17 cellular contexts compared by ENCODE assay signal in the genomic region with DNA sequence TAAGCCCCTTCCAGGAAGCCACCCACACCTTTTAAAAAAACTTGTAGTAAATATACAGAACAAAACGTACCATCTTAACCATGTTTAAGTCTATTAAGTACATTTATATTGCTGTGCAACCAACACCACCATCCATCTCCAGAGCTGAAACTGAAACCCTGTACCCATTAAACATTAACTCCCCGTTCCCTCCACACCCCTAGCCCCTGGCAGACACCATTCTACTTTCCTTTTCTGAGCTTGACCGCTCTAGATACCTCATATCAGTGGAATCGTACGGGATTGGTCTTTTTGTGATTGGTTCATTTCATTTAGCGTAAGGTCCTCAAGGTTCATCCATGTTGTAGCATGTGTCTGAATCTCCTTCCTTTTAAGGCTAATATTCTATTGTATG. TPM values are rescaled to one million over a fixed set of nuclear protein-coding genes. Genes with fewer than 3 reads are reported as not detected.
DNase-seq lines count a peak whose midpoint lies in the region; ATAC-seq, FAIRE-seq and TF ChIP-seq lines count a peak whose summit lies in the region.
"Had no signal": no experiment of that assay in that cellular context is flagged by ENCODE, and none has a peak within 500 bp of the region (broad histone marks: within the 10 kb centered on the region; RNA-seq: fewer than 3 reads in every experiment).

No MANE protein-coding gene starts in this region.

- H2BK120ac ChIP-seq in H1 (replicated peaks; ENCODE audit: low read depth, low read length), result no peak overlapping the region

- no peak for TF ChIP-seq POLR2A in H1 (IDR thresholded peaks at IDR 0.05; ENCODE audit: control extremely low read depth in 1 of 2, low read depth in 2 of 2, low read length in 2 of 2)

- intact Hi-C loops in psoas muscle (cut with DNase I), result no loop called here
- intact Hi-C loops in head of caudate nucleus (cut with DNase I), result no loop called here

- no peak overlapping the region for H4K5ac ChIP-seq in H1 (ENCODE audit: insufficient read length, low read depth, low read length)

- H2BK12ac ChIP-seq in H1 (ENCODE audit: low read depth, low read length), result 0 out of 2 replicates have a peak overlapping the region, but pooled peaks have one; percentile 19

- CTCF ChIA-PET in H1 (lab: Charles Lee; ENCODE audit: partially characterized antibody), result no interaction called here

- no peaks in the 10 kb centered on the region for H3K79me1 ChIP-seq in H1 (ENCODE audit: low read depth, low read length)

- no peak overlapping the region for H2AFZ ChIP-seq in H1 (ENCODE audit: low read length)

- H3K18ac ChIP-seq in H1 (ENCODE audit: extremely low read depth, low read length), result no peak overlapping the region

- no peak overlapping the region; the same call in 1 of the 2 replicates for H2BK20ac ChIP-seq in H1 (ENCODE audit: low read length)

- H3K27ac Mint-ChIP-seq in naive thymus-derived CD8-positive, alpha-beta T cell, result no peak overlapping the region
- H3K27ac Mint-ChIP-seq: activated B cell treated with CpG ODN at 0.5 μM for 24 hours; activated naive CD4-positive, alpha-beta T cell treated with anti-CD3 and anti-CD28 coated beads, Interleukin-2, amount 50 U/mL, for 72 hours; effector memory CD8-positive, alpha-beta T cell had no signal

- TF ChIP-seq CTCF in H1 (IDR thresholded peaks at IDR 0.05; ENCODE audit: control extremely low read depth in 1 of 3, insufficient read depth in 1 of 3, low read depth in 1 of 3, low read length in 3 of 3) (no peak), psoas muscle (IDR thresholded peaks at IDR 0.05) (no peak)

- no peaks in the 10 kb centered on the region for H4K20me1 ChIP-seq in H1 (replicated peaks in 1 of 2; ENCODE audit: control insufficient read depth in 1 of 2, insufficient read depth in 2 of 2, low read length in 2 of 2)

- no peaks in the 10 kb centered on the region for H3K9me3 Mint-ChIP-seq in naive thymus-derived CD8-positive, alpha-beta T cell
- H3K9me3 Mint-ChIP-seq: activated B cell treated with CpG ODN at 0.5 μM for 24 hours; activated naive CD4-positive, alpha-beta T cell treated with anti-CD3 and anti-CD28 coated beads, Interleukin-2, amount 50 U/mL, for 72 hours; effector memory CD8-positive, alpha-beta T cell had no signal

- H3K4me1 Mint-ChIP-seq in naive thymus-derived CD8-positive, alpha-beta T cell, result peaks cover 0 to 8% (median 2%) of the 10 kb centered on the region in 4 donors
- H3K4me1 Mint-ChIP-seq: activated B cell treated with CpG ODN at 0.5 μM for 24 hours had no signal

- H3K9me3 ChIP-seq in H1 (ENCODE audit: insufficient read depth in 2 of 2, low read depth in 1 of 2, low read length in 1 of 2) (no peaks in the 10 kb centered on the region), small intestine (ENCODE audit: control insufficient read depth, low read depth) (no peaks in the 10 kb centered on the region), psoas muscle (no peaks in the 10 kb centered on the region)
- H3K9me3 ChIP-seq: prostate gland, tibial artery had no signal

- no peak overlapping the region for H4K8ac ChIP-seq in H1 (ENCODE audit: extremely low read depth, insufficient read depth, low read length)

- no peak overlapping the region for H3K14ac ChIP-seq in H1 (ENCODE audit: insufficient read length)

- no peaks in the 10 kb centered on the region for H3K79me2 ChIP-seq in H1 (ENCODE audit: control insufficient read depth in 1 of 2, insufficient read depth in 2 of 2, low read length in 2 of 2)

- no peak overlapping the region for H3K4me2 ChIP-seq in H1 (ENCODE audit: insufficient read depth in 1 of 2, low read depth in 2 of 2, low read length in 2 of 2)

- H2BK5ac ChIP-seq in H1 (ENCODE audit: low read depth, low read length), result no peak overlapping the region

- TF ChIP-seq RAD21 in H1 (IDR thresholded peaks at IDR 0.05 in 1 of 2, conservative IDR thresholded peaks at IDR 0.05 in 1 of 2; ENCODE audit: low read depth in 2 of 2, low read length in 2 of 2), result no peak

- WGBS in H1 (ENCODE audit: extremely low coverage in 1 of 2, insufficient coverage in 1 of 2, insufficient read length in 1 of 2, insufficient replicate concordance in 2 of 2, low coverage in 1 of 2, low lambda C conversion rate in 2 of 2, missing lambda C conversion rate in 1 of 2), 2 experiments, result 85% methylated on average over 6 of the region's 6 CpGs; no CpG with 5 or more reads in 1 of the 2 experiments
- 15 to 52% (median 32%) methylated on average over 6 of the region's 6 CpGs for WGBS in small intestine, 3 donors
- WGBS in psoas muscle, 3 donors, result 79 to 95% (median 81%) methylated on average over 6 of the region's 6 CpGs

- H3K4me3 Mint-ChIP-seq in naive thymus-derived CD8-positive, alpha-beta T cell, result no peak overlapping the region
- H3K4me3 Mint-ChIP-seq: activated B cell treated with CpG ODN at 0.5 μM for 24 hours; effector memory CD8-positive, alpha-beta T cell had no signal

- no peak overlapping the region for H2BK15ac ChIP-seq in H1 (ENCODE audit: low read length)

- no peak overlapping the region for H4K91ac ChIP-seq in H1 (replicated peaks; ENCODE audit: insufficient read length, low read length)

- TF ChIP-seq EP300 in H1 (IDR thresholded peaks at IDR 0.05; ENCODE audit: borderline replicate concordance in 1 of 2, low read depth in 2 of 2, low read length in 2 of 2), result no peak

- H3K56ac ChIP-seq in H1 (replicated peaks; ENCODE audit: insufficient read length, low read depth, low read length), result no peak overlapping the region

- peaks cover 0 to 7% (median 4%) of the 10 kb centered on the region in 4 experiments; a peak in 6 of 7 replicates for H3K4me1 ChIP-seq in H1 (replicated peaks in 1 of 4; ENCODE audit: control insufficient read depth in 3 of 4, insufficient read depth in 4 of 4, low read length in 3 of 4)
- H3K4me1 ChIP-seq in small intestine (ENCODE audit: control insufficient read depth in 2 of 2, insufficient read depth in 1 of 2, low read depth in 1 of 2, low read length in 1 of 2), result peaks cover 22 to 27% of the 10 kb centered on the region in 2 donors
- no peaks in the 10 kb centered on the region for H3K4me1 ChIP-seq in psoas muscle
- H3K4me1 ChIP-seq: prostate gland had no signal

- POLR2A ChIA-PET in H1 (lab: Charles Lee; ENCODE audit: partially characterized antibody), result no interaction called here
- POLR2A ChIA-PET in naive thymus-derived CD8-positive, alpha-beta T cell (lab: Charles Lee), result no interaction called here

- no peak for FAIRE-seq in H1 (lab: Jason Lieb, UNC)
- no peak for FAIRE-seq in small intestine (lab: Jason Lieb, UNC)

- H3K36me3 Mint-ChIP-seq in naive thymus-derived CD8-positive, alpha-beta T cell, result no peaks in the 10 kb centered on the region
- H3K36me3 Mint-ChIP-seq: activated naive CD4-positive, alpha-beta T cell treated with anti-CD3 and anti-CD28 coated beads, Interleukin-2, amount 50 U/mL, for 72 hours had no signal

- H3K23me2 ChIP-seq in H1 (ENCODE audit: low read depth, low read length), result no peaks in the 10 kb centered on the region

- no peaks in the 10 kb centered on the region; a peak in 1 of 7 replicates for H3K27me3 ChIP-seq in H1 (replicated peaks in 1 of 4; ENCODE audit: control insufficient read depth in 3 of 4, extremely low read depth in 1 of 4, insufficient read depth in 3 of 4, low read length in 3 of 4)
- H3K27me3 ChIP-seq in small intestine (ENCODE audit: control insufficient read depth in 2 of 2, insufficient read depth in 2 of 2, low read length in 2 of 2), result no peaks in the 10 kb centered on the region
- H3K27me3 ChIP-seq in psoas muscle (ENCODE audit: insufficient read depth in 3 of 3, low read length in 2 of 3), result no peaks in the 10 kb centered on the region
- H3K27me3 ChIP-seq: tibial artery had no signal

- DNase-seq in GM19238 (ENCODE audit: insufficient read length, low spot score) (peak; percentile 23), H1 (ENCODE audit: low read depth in 1 of 2, low spot score in 2 of 2) (no peak), small intestine (peak; percentile 91), psoas muscle (no peak), head of caudate nucleus (no peak)
- no peak for DNase-seq in naive thymus-derived CD8-positive, alpha-beta T cell
- no peak for DNase-seq in stimulated activated CD4-positive, alpha-beta T cell treated with anti-CD3 and anti-CD28 coated beads, Interleukin-4, amount 100 ng/mL, for 24 hours
- DNase-seq: activated B cell treated with CpG ODN at 0.5 μM for 24 hours; DMS79 treated with DMSO at 0.1 percent for 48 hours; effector memory CD8-positive, alpha-beta T cell; foreskin fibroblast; NCI-H1048; NCI-H345; tibial artery had no signal

- H3K4me3 ChIP-seq in H1 (ENCODE audit: extremely low read depth in 1 of 4, insufficient read depth in 2 of 4, low read depth in 3 of 4, low read length in 4 of 4) (no peak overlapping the region), small intestine (ENCODE audit: low read depth in 1 of 2, low read length in 2 of 2) (no peak overlapping the region), psoas muscle (no peak overlapping the region)
- H3K4me3 ChIP-seq: prostate gland, tibial artery had no signal

- H3K23ac ChIP-seq in H1 (ENCODE audit: insufficient read length), result no peak overlapping the region

- H3K27me3 Mint-ChIP-seq in naive thymus-derived CD8-positive, alpha-beta T cell, result peaks cover 0 to 4% (median 0%) of the 10 kb centered on the region in 5 donors

- no peak overlapping the region for H3K9ac ChIP-seq in H1 (replicated peaks in 1 of 4; ENCODE audit: extremely low read depth in 1 of 4, low read depth in 3 of 4, low read length in 3 of 4)

- H3K27ac ChIP-seq in H1 (ENCODE audit: low read depth, low read length) (no peak overlapping the region), small intestine (ENCODE audit: low read depth in 1 of 2, low read length in 1 of 2) (peak overlapping the region; percentile 67 to 89), psoas muscle (no peak overlapping the region)
- H3K27ac ChIP-seq: tibial artery had no signal

- ATAC-seq in HG02970 (IDR thresholded peaks at IDR 0.05; ENCODE audit: low FRiP score, unreplicated experiment) (peak; percentile 76), psoas muscle (no peak)
- no peak for ATAC-seq in naive thymus-derived CD8-positive, alpha-beta T cell
- ATAC-seq: activated naive CD4-positive, alpha-beta T cell treated with anti-CD3 and anti-CD28 coated beads, Interleukin-2, amount 50 U/mL, for 72 hours; effector memory CD8-positive, alpha-beta T cell had no signal

- no peak overlapping the region for H3K4ac ChIP-seq in H1 (replicated peaks; ENCODE audit: insufficient read length, low read depth, low read length)

- H2AK5ac ChIP-seq in H1 (ENCODE audit: low read depth, low read length), result no peak overlapping the region

- H3K36me3 ChIP-seq in H1 (ENCODE audit: control insufficient read depth in 2 of 4, insufficient read depth in 4 of 4, low read length in 3 of 4) (no peaks in the 10 kb centered on the region), small intestine (ENCODE audit: control insufficient read depth in 2 of 2, insufficient read depth in 2 of 2, low read length in 2 of 2) (no peaks in the 10 kb centered on the region), psoas muscle (ENCODE audit: insufficient read depth in 1 of 2, low read depth in 1 of 2) (no peaks in the 10 kb centered on the region)
- H3K36me3 ChIP-seq: prostate gland, tibial artery had no signal

RNA-seq across cellular contexts. Expression of a gene that starts 13.0 kb away (rescaled TPM):
- 30.5 and 30.9 TPM in 2 replicates for total RNA-seq in H1 (2021; fragmentation: NEBNext Ultra II Directional; extraction: Animal tissue kit (Norgen Biotek cat#: 25700))
- polyA plus RNA-seq in H1 (2011; rRNA removed) (12.6 and 17.8 TPM in 2 replicates), small intestine (10 to 100 TPM in 2 of 3 donors, 1 to 10 TPM in 1; 10.0 to 57.0 (median 13.6) TPM), psoas muscle (1 to 10 TPM in 2 of 3 donors, under 1 TPM in 1; 0.87 to 2.5 (median 1.7) TPM)
- polyA plus RNA-seq in H1 (2011; cell fraction: cytosol; rRNA removed), result 13.3 TPM
- 16.8 TPM for polyA plus RNA-seq in H1 (2011; cell fraction: nucleus; rRNA removed)
- 7.9 to 13.8 TPM (median 10.8 TPM) in 4 replicates for polyA plus RNA-seq in H1 (2012, experiment 1 of 2)
- 1.3 TPM for polyA plus RNA-seq in H1 (2012, experiment 2 of 2)
- polyA plus RNA-seq in H1 (2013, experiment 1 of 2), result 12.8 TPM
- polyA plus RNA-seq in H1 (2013, experiment 2 of 2), result 12.2 TPM
- polyA minus RNA-seq in H1 (2011; rRNA and poly(A)+ RNA removed), result 19.4 and 28.5 TPM in 2 replicates
- polyA minus RNA-seq in H1 (2011; cell fraction: cytosol; rRNA and poly(A)+ RNA removed), result 22.5 TPM
- 40.8 TPM for polyA minus RNA-seq in H1 (2011; cell fraction: nucleus; rRNA and poly(A)+ RNA removed)
- total RNA-seq in psoas muscle, result 1 to 10 TPM; 2.2 to 5.8 (median 4.1) TPM
- total RNA-seq in naive thymus-derived CD8-positive, alpha-beta T cell, result 100 to 1,000 TPM; 120 to 121 TPM
- polyA plus RNA-seq in naive thymus-derived CD8-positive, alpha-beta T cell, result 10 to 100 TPM; 80.4 to 92.8 (median 84.8) TPM

Comparison
In these comparisons a context has a peak if more than half of its experiments do, and no peak if none do; other contexts are left out.
1. DNase-seq: peak in GM19238 (single experiment) and small intestine (single experiment); none in H1 (0 of 2), psoas muscle (0 of 2), head of caudate nucleus (0 of 42), naive thymus-derived CD8-positive, alpha-beta T cell (0 of 10) and stimulated activated CD4-positive, alpha-beta T cell treated with anti-CD3 and anti-CD28 coated beads, Interleukin-4, amount 100 ng/mL, for 24 hours (single experiment).
2. H3K27ac ChIP-seq: peak in small intestine (2 of 2); none in H1 (single experiment) and psoas muscle (single experiment).